In genomic region chr9:86405926-86406325, GRCh38 we compare ENCODE assay signal across 8 cellular contexts. TPM values are rescaled to one million over a fixed set of nuclear protein-coding genes. Genes with fewer than 3 reads are reported as not detected.
A peak's percentile ranks its signal among the peaks of the same experiment; 100 is the strongest.
DNase-seq lines count a peak whose midpoint lies in the region; ATAC-seq, FAIRE-seq and TF ChIP-seq lines count a peak whose summit lies in the region.

No MANE protein-coding gene starts in this region.

- H3K27ac ChIP-seq in A549 (peak overlapping the region; percentile 72 to 79), breast epithelium (peak overlapping the region; percentile 15 to 72)

- DNase-seq in A549 (ENCODE audit: low read depth in 1 of 2, low spot score in 1 of 2) = peak; percentile 45 to 59
- DNase-seq in HT1080 (ENCODE audit: low read depth) = peak; percentile 88
- DNase-seq in breast epithelium (ENCODE audit: low spot score in 2 of 2) = no peak
- DNase-seq in middle frontal gyrus (ENCODE audit: extremely low spot score, low spot score) = peak; percentile 33
- no peak for DNase-seq in endothelial cell (ENCODE audit: low spot score)
- DNase-seq in HK-2 (ENCODE audit: unreplicated experiment) = no peak

- peak; percentile 83 to 89 for ATAC-seq in A549
- no peak for ATAC-seq in stimulated activated memory B cell treated with anti-CD40 and anti-IgM and Interleukin-4, amounts not matched to agents 10 μg/mL and 1 μg/mL and 100 μg/mL, for 72 hours
- no peak for ATAC-seq in HG02588 (IDR thresholded peaks at IDR 0.05; ENCODE audit: unreplicated experiment)

- POLR2A ChIA-PET in A549 (lab: Yijun Ruan, JAX) = interaction anchor here (0.6 to 1.2 kb wide), 3 partner anchors 52 to 124 kb away, joined by 3 to 5 read pairs (median 4); partner anchors contain the start of genes ISCA1 and TUT7

- no peaks in the 10 kb centered on the region for H3K36me3 ChIP-seq in breast epithelium

- CTCF ChIA-PET in A549 (lab: Yijun Ruan, JAX) = interaction anchor here (0.7 to 2.6 kb wide), 6 partner anchors 9 to 86 kb away, joined by 3 to 21 read pairs (median 4); no protein-coding TSS in a partner anchor

- no peaks in the 10 kb centered on the region for H3K27me3 ChIP-seq in breast epithelium

- H3K4me3 ChIP-seq in A549 (peak overlapping the region; percentile 9; the same call in 1 of the 3 replicates), breast epithelium (peak overlapping the region in 1 of 3 donors; percentile 7)

- H3K27ac Mint-ChIP-seq in endothelial cell (ENCODE audit: unreplicated experiment) = no peak overlapping the region
- H3K27ac Mint-ChIP-seq in stimulated activated memory B cell treated with anti-CD40 and anti-IgM and Interleukin-4, amounts not matched to agents 10 μg/mL and 1 μg/mL and 100 μg/mL, for 72 hours = no peak overlapping the region

- H3K9me3 Mint-ChIP-seq in endothelial cell (ENCODE audit: unreplicated experiment) = no peaks in the 10 kb centered on the region
- no peaks in the 10 kb centered on the region for H3K9me3 Mint-ChIP-seq in stimulated activated memory B cell treated with anti-CD40 and anti-IgM and Interleukin-4, amounts not matched to agents 10 μg/mL and 1 μg/mL and 100 μg/mL, for 72 hours

- 0 out of 5 replicates have a peak, but pooled peaks of 1 of the 2 experiments have one; percentile 10 for TF ChIP-seq RAD21 in A549 (conservative IDR thresholded peaks at IDR 0.05 in 1 of 2, IDR thresholded peaks at IDR 0.05 in 1 of 2)

- H3K4me1 Mint-ChIP-seq in endothelial cell (ENCODE audit: unreplicated experiment) = peaks cover 9% of the 10 kb centered on the region
- peaks cover 5% of the 10 kb centered on the region for H3K4me1 Mint-ChIP-seq in stimulated activated memory B cell treated with anti-CD40 and anti-IgM and Interleukin-4, amounts not matched to agents 10 μg/mL and 1 μg/mL and 100 μg/mL, for 72 hours

- WGBS in A549 (ENCODE audit: missing lambda C conversion rate) = 4% methylated on average over 4 of the region's 4 CpGs

- H3K4me1 ChIP-seq in A549 = peaks cover 31% of the 10 kb centered on the region
- peaks cover 0 to 8% of the 10 kb centered on the region in 2 donors for H3K4me1 ChIP-seq in breast epithelium

- H3K4me2 ChIP-seq in A549 = peak overlapping the region; percentile 88

- TF ChIP-seq POLR2A in A549 (IDR thresholded peaks at IDR 0.05; ENCODE audit: low read length) (no peak), breast epithelium (IDR thresholded peaks at IDR 0.05) (no peak)

- intact Hi-C loops in breast epithelium (cut with DNase I; ENCODE audit: low total_unique reads) = no loop called here

- H3K9me3 ChIP-seq in A549 = no peaks in the 10 kb centered on the region
- H3K9me3 ChIP-seq in breast epithelium = no peaks in the 10 kb centered on the region

- H3K4me3 Mint-ChIP-seq in endothelial cell (ENCODE audit: unreplicated experiment) = no peak overlapping the region
- no peak overlapping the region for H3K4me3 Mint-ChIP-seq in stimulated activated memory B cell treated with anti-CD40 and anti-IgM and Interleukin-4, amounts not matched to agents 10 μg/mL and 1 μg/mL and 100 μg/mL, for 72 hours

- H3K27me3 Mint-ChIP-seq in endothelial cell (ENCODE audit: unreplicated experiment) = no peaks in the 10 kb centered on the region
- H3K27me3 Mint-ChIP-seq in stimulated activated memory B cell treated with anti-CD40 and anti-IgM and Interleukin-4, amounts not matched to agents 10 μg/mL and 1 μg/mL and 100 μg/mL, for 72 hours = peaks cover 32% of the 10 kb centered on the region

- no peaks in the 10 kb centered on the region for H3K36me3 Mint-ChIP-seq in endothelial cell (ENCODE audit: low read depth, unreplicated experiment)
- no peaks in the 10 kb centered on the region for H3K36me3 Mint-ChIP-seq in stimulated activated memory B cell treated with anti-CD40 and anti-IgM and Interleukin-4, amounts not matched to agents 10 μg/mL and 1 μg/mL and 100 μg/mL, for 72 hours

- TF ChIP-seq EP300 in A549 (IDR thresholded peaks at IDR 0.05) = no peak

- TF ChIP-seq CTCF in A549 (IDR thresholded peaks at IDR 0.05) (no peak), breast epithelium (IDR thresholded peaks at IDR 0.05) (no peak), endothelial cell (IDR thresholded peaks at IDR 0.05; ENCODE audit: unreplicated experiment) (no peak)

- FAIRE-seq in A549 (lab: Jason Lieb, UNC) = no peak

TF ChIP-seq in A549, 52 proteins besides CTCF, POLR2A, EP300 and RAD21 (continues in another document):
- no peak for TF ChIP-seq EHF (CRISPR knock-in tag; IDR thresholded peaks at IDR 0.05)
- TF ChIP-seq, protein P1, sequence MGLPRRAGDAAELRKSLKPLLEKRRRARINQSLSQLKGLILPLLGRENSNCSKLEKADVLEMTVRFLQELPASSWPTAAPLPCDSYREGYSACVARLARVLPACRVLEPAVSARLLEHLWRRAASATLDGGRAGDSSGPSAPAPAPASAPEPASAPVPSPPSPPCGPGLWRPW (IDR thresholded peaks at IDR 0.05) = no peak
- no peak for TF ChIP-seq ZC3H11A (IDR thresholded peaks at IDR 0.05)
- TF ChIP-seq POLR2AphosphoS2 (conservative IDR thresholded peaks at IDR 0.05; ENCODE audit: low read length) = no peak
- TF ChIP-seq JUNB (IDR thresholded peaks at IDR 0.05) = peak; percentile 21; the same call in 1 of the 2 replicates
- TF ChIP-seq BHLHE40 (IDR thresholded peaks at IDR 0.05; ENCODE audit: low read depth, low read length) = no peak
- TF ChIP-seq, protein P2, sequence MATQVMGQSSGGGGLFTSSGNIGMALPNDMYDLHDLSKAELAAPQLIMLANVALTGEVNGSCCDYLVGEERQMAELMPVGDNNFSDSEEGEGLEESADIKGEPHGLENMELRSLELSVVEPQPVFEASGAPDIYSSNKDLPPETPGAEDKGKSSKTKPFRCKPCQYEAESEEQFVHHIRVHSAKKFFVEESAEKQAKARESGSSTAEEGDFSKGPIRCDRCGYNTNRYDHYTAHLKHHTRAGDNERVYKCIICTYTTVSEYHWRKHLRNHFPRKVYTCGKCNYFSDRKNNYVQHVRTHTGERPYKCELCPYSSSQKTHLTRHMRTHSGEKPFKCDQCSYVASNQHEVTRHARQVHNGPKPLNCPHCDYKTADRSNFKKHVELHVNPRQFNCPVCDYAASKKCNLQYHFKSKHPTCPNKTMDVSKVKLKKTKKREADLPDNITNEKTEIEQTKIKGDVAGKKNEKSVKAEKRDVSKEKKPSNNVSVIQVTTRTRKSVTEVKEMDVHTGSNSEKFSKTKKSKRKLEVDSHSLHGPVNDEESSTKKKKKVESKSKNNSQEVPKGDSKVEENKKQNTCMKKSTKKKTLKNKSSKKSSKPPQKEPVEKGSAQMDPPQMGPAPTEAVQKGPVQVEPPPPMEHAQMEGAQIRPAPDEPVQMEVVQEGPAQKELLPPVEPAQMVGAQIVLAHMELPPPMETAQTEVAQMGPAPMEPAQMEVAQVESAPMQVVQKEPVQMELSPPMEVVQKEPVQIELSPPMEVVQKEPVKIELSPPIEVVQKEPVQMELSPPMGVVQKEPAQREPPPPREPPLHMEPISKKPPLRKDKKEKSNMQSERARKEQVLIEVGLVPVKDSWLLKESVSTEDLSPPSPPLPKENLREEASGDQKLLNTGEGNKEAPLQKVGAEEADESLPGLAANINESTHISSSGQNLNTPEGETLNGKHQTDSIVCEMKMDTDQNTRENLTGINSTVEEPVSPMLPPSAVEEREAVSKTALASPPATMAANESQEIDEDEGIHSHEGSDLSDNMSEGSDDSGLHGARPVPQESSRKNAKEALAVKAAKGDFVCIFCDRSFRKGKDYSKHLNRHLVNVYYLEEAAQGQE (IDR thresholded peaks at IDR 0.05) = no peak
- no peak for TF ChIP-seq HOXB5 (CRISPR knock-in tag; IDR thresholded peaks at IDR 0.05)
- no peak for TF ChIP-seq FOSB (CRISPR knock-in tag; IDR thresholded peaks at IDR 0.05)
- TF ChIP-seq ELK1 (IDR thresholded peaks at IDR 0.05; ENCODE audit: low read depth, low read length) = no peak
- TF ChIP-seq ESRRA (IDR thresholded peaks at IDR 0.05; ENCODE audit: borderline replicate concordance, low read length) = no peak
- peak; percentile 24; the same call in 1 of the 2 replicates for TF ChIP-seq FOSL2 (IDR thresholded peaks at IDR 0.05)
- TF ChIP-seq FOSL2 (CRISPR knock-in tag; IDR thresholded peaks at IDR 0.05) = peak; percentile 38; the same call in 1 of the 2 replicates
- no peak for TF ChIP-seq NPAS2 (CRISPR knock-in tag; IDR thresholded peaks at IDR 0.05; ENCODE audit: borderline replicate concordance)
- no peak for TF ChIP-seq EHMT2 (IDR thresholded peaks at IDR 0.05; ENCODE audit: low read depth)
- TF ChIP-seq JUN (IDR thresholded peaks at IDR 0.05) = no peak

RNA-seq across cellular contexts. Expression of gene TUT7, which starts 51.7 kb away (rescaled TPM):
- polyA plus RNA-seq in A549 (2011; rRNA removed) (26.0 and 27.0 TPM in 2 replicates), A549 (2017; fragmentation: RNase III; extraction: RNeasy Plus Mini Kit Qiagen cat#74134 plus additional on column Dnase treatment) (12.1 to 12.7 TPM (median 12.4 TPM) in 3 replicates)
- polyA plus RNA-seq in A549 (2012; cell fraction: cytosol; rRNA removed) = 3.4 and 3.9 TPM in 2 replicates
- 2.7 and 4.1 TPM in 2 replicates for polyA plus RNA-seq in A549 (2012; cell fraction: nucleus; rRNA removed)
- 17.2 and 20.4 TPM in 2 replicates for polyA minus RNA-seq in A549 (2011; rRNA and poly(A)+ RNA removed)
- total RNA-seq in HT1080 (2014; rRNA removed; shearing (Covaris generic)) = 11.5 and 12.8 TPM in 2 replicates
- polyA plus RNA-seq in HT1080 (2015; cell fraction: cytosol; rRNA removed) = 12.7 and 14.7 TPM in 2 replicates
- polyA plus RNA-seq in HT1080 (2015; cell fraction: nucleus; rRNA removed) = 34.5 and 41.0 TPM in 2 replicates
- total RNA-seq in breast epithelium (10 to 100 TPM; 59.5 to 95.4 (median 65.2) TPM), endothelial cell (ENCODE audit: unreplicated experiment) (18.8 TPM)

Comparison
In these comparisons a context has a peak if more than half of its experiments do, and no peak if none do; other contexts are left out.
1. ATAC-seq: peak in A549 (2 of 2); none in stimulated activated memory B cell treated with anti-CD40 and anti-IgM and Interleukin-4, amounts not matched to agents 10 μg/mL and 1 μg/mL and 100 μg/mL, for 72 hours (single experiment) and HG02588 (single experiment).
2. DNase-seq: peak in A549 (2 of 2), HT1080 (single experiment) and middle frontal gyrus (single experiment); none in breast epithelium (0 of 2), endothelial cell (single experiment) and HK-2 (single experiment).